ENCODE assay signal across 8 cellular contexts in genomic region chr16:11639925-11640899, GRCh38. TPM values are rescaled to one million over a fixed set of nuclear protein-coding genes. Genes with fewer than 3 reads are reported as not detected.
A peak's percentile ranks its signal among the peaks of the same experiment; 100 is the strongest.
DNase-seq lines count a peak whose midpoint lies in the region; TF ChIP-seq lines count a peak whose summit lies in the region.

No MANE protein-coding gene starts in this region.

- peak overlapping the region; percentile 98 for H3K27ac Mint-ChIP-seq in chondrocyte (ENCODE audit: unreplicated experiment)

- peak overlapping the region; percentile 32 for H3K9ac ChIP-seq in NT2/D1 (ENCODE audit: insufficient read length, low read depth)
- no peak overlapping the region for H3K9ac ChIP-seq in MM.1S (ENCODE audit: low read length)

- 51 to 68% (median 57%) methylated on average over 23 to 25 of the region's 25 CpGs for WGBS in spleen, 5 donors

- no peak overlapping the region for H3K4me3 ChIP-seq in NT2/D1 (ENCODE audit: insufficient read length, low read depth)
- peak overlapping the region in 1 of 8 donors; percentile 58 for H3K4me3 ChIP-seq in spleen
- H3K4me3 ChIP-seq in MM.1S (ENCODE audit: low read length) = no peak overlapping the region

- peak in 1 of 3 donors; percentile 22 for TF ChIP-seq POLR2A in spleen (IDR thresholded peaks at IDR 0.05)

- peak overlapping the region; percentile 89 for H3K27ac ChIP-seq in layer of hippocampus (ENCODE audit: low read depth, low read length)
- H3K27ac ChIP-seq in spleen = peak overlapping the region in 7 of 8 donors; percentile 82 to 96 (median 88)
- H3K27ac ChIP-seq in MM.1S (ENCODE audit: low read length) = no peak overlapping the region

- H3K36me3 Mint-ChIP-seq in chondrocyte (ENCODE audit: low read depth) = no peaks in the 10 kb centered on the region

- H4K20me1 ChIP-seq in MM.1S (ENCODE audit: insufficient read depth, low read length) = no peaks in the 10 kb centered on the region

- TF ChIP-seq CTCF in chondrocyte (IDR thresholded peaks at IDR 0.05) = no peak
- peak in 1 of 11 experiments; percentile 16 for TF ChIP-seq CTCF in spleen (IDR thresholded peaks at IDR 0.05 in 8 of 11, conservative IDR thresholded peaks at IDR 0.05 in 3 of 11)
- no peak for TF ChIP-seq CTCF in MM.1S (IDR thresholded peaks at IDR 0.05; ENCODE audit: low read length)

- H2AFZ ChIP-seq in MM.1S (ENCODE audit: low read length) = no peak overlapping the region

- no peaks in the 10 kb centered on the region for H3K9me3 Mint-ChIP-seq in chondrocyte (ENCODE audit: low read depth)

- H3F3A ChIP-seq in MM.1S (ENCODE audit: insufficient read depth, low read length) = no peaks in the 10 kb centered on the region

- H3K4me2 ChIP-seq in MM.1S (ENCODE audit: low read depth, low read length) = no peak overlapping the region

- H3K9me2 ChIP-seq in MM.1S (replicated peaks; ENCODE audit: insufficient read depth, low read length) = no peaks in the 10 kb centered on the region

- H3K4me1 ChIP-seq in NT2/D1 (ENCODE audit: insufficient read depth, insufficient read length) = peaks cover 20% of the 10 kb centered on the region
- H3K4me1 ChIP-seq in spleen = peaks cover 4 to 43% (median 18%) of the 10 kb centered on the region in 6 donors
- H3K4me1 ChIP-seq in MM.1S (ENCODE audit: low read length) = peaks cover 4% of the 10 kb centered on the region

- H3K27me3 Mint-ChIP-seq in chondrocyte (ENCODE audit: low read depth) = peaks cover 3% of the 10 kb centered on the region

- peak overlapping the region; percentile 31 for H3K4me3 Mint-ChIP-seq in chondrocyte (ENCODE audit: unreplicated experiment)

- H3K36me3 ChIP-seq in NT2/D1 (ENCODE audit: insufficient read depth, insufficient read length, low read length) = no peaks in the 10 kb centered on the region
- no peaks in the 10 kb centered on the region for H3K36me3 ChIP-seq in spleen
- H3K36me3 ChIP-seq in MM.1S (replicated peaks; ENCODE audit: insufficient read depth, low read length) = no peaks in the 10 kb centered on the region

- H3K4me1 Mint-ChIP-seq in chondrocyte (ENCODE audit: low read depth) = peaks cover 21% of the 10 kb centered on the region

- intact Hi-C loops in spleen (cut with DNase I; ENCODE audit: low total_unique reads) = loop anchor here (2.0 to 5.0 kb wide), 2 partner anchors 107 to 238 kb away; no protein-coding TSS in a partner anchor

- DNase-seq in HCEC 1CT = peak; percentile 99
- DNase-seq in NT2/D1 (ENCODE audit: low read depth, low spot score) = peak; percentile 71
- DNase-seq in chondrocyte (ENCODE audit: low spot score) = no peak
- peak; percentile 85 for DNase-seq in spleen
- no peak for DNase-seq in MM.1S
- no peak for DNase-seq in stimulated activated CD4-positive, alpha-beta T cell treated with anti-CD3 and anti-CD28 coated beads, Interleukin-2, amount 100 ng/mL, for 48 hours
- DNase-seq in NCI-H1436 treated with DMSO at 0.1 percent for 48 hours (lab: John Stamatoyannopoulos, UW) = no peak

- H3K79me2 ChIP-seq in MM.1S (ENCODE audit: low read length) = no peaks in the 10 kb centered on the region

- H3K27me3 ChIP-seq in NT2/D1 (ENCODE audit: insufficient read depth, insufficient read length) = no peaks in the 10 kb centered on the region
- H3K27me3 ChIP-seq in layer of hippocampus (ENCODE audit: control insufficient read depth, insufficient read depth, low read length) = no peaks in the 10 kb centered on the region
- H3K27me3 ChIP-seq in spleen (replicated peaks in 1 of 7) = peaks cover 0 to 7% (median 0%) of the 10 kb centered on the region in 7 donors
- no peaks in the 10 kb centered on the region for H3K27me3 ChIP-seq in MM.1S (replicated peaks; ENCODE audit: insufficient read depth, low read length)

- H3K9me3 ChIP-seq in NT2/D1 (ENCODE audit: insufficient read depth, low read length) (no peaks in the 10 kb centered on the region), spleen (no peaks in the 10 kb centered on the region), MM.1S (replicated peaks; ENCODE audit: insufficient read depth, low read length) (no peaks in the 10 kb centered on the region)

RNA-seq across cellular contexts. Expression of gene SNN, which starts 28.0 kb away (rescaled TPM):
- total RNA-seq in chondrocyte = 12.5 to 15.3 TPM (median 14.0 TPM) in 3 replicates
- total RNA-seq in spleen = 10 to 100 TPM; 44.5 to 59.5 (median 49.1) TPM
- 10 to 100 TPM; 22.3 to 53.7 (median 25.1) TPM for polyA plus RNA-seq in spleen

RNA-seq across cellular contexts. Expression of gene LITAF, which starts 53.5 kb away (rescaled TPM):
- total RNA-seq in chondrocyte (74.5 to 91.9 TPM (median 90.0 TPM) in 3 replicates), spleen (100 to 1,000 TPM; 114 to 312 (median 190) TPM)
- polyA plus RNA-seq in spleen = 10 to 100 TPM; 55.8 to 87.4 (median 58.9) TPM

Comparison
In these comparisons a context has a peak if more than half of its experiments do, and no peak if none do; other contexts are left out.
1. DNase-seq: peak in HCEC 1CT (single experiment), NT2/D1 (single experiment) and spleen (single experiment); none in chondrocyte (single experiment), MM.1S (single experiment), stimulated activated CD4-positive, alpha-beta T cell treated with anti-CD3 and anti-CD28 coated beads, Interleukin-2, amount 100 ng/mL, for 48 hours (0 of 2) and NCI-H1436 treated with DMSO at 0.1 percent for 48 hours (single experiment).